25 cellular contexts compared by ENCODE assay signal in the genomic region with DNA sequence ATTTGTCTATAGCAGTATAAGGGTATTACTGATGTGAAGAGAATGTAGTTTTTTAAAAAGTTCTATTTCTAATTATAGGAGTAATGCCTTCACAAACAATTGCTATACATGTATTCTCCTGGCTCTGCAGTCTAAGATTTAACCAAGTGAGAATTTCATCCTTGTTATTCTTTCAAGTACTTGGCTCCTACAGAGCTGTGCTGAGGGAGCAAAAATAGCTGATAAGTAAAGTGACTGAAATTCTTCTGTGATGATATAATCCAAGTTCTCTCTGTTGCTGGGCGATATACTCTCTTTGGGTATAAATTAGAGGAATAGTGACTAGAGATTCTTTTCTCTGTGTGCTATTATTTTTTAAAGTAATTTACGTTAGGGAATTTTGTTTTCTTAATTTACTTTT.
A peak's percentile ranks its signal among the peaks of the same experiment; 100 is the strongest.
DNase-seq lines count a peak whose midpoint lies in the region; ATAC-seq and TF ChIP-seq lines count a peak whose summit lies in the region.
"Had no signal": no experiment of that assay in that cellular context is flagged by ENCODE, and none has a peak within 500 bp of the region (broad histone marks: within the 10 kb centered on the region; RNA-seq: fewer than 3 reads in every experiment).

No MANE protein-coding gene starts in this region.

- no peak overlapping the region for H3K4me3 Mint-ChIP-seq in activated CD4-positive, alpha-beta memory T cell treated with anti-CD3 and anti-CD28 coated beads, Interleukin-2, amount 10 ng/mL, durations not matched to agents 7 days and 5 days
- H3K4me3 Mint-ChIP-seq: activated CD4-positive, alpha-beta T cell treated with anti-CD3 and anti-CD28 coated beads, Interleukin-2, amount 10 ng/mL, durations not matched to agents 24 days and 14 days; activated naive CD8-positive, alpha-beta T cell treated with anti-CD3 and anti-CD28 coated beads for 36 hours; endodermal cell; mesothelial cell of epicardium; naive thymus-derived CD4-positive, alpha-beta T cell; stimulated activated memory B cell treated with anti-CD40 and anti-IgM and Interleukin-4, amounts not matched to agents 10 μg/mL and 1 μg/mL and 100 μg/mL, for 72 hours had no signal

- no peaks in the 10 kb centered on the region for H3K27me3 Mint-ChIP-seq in activated CD4-positive, alpha-beta memory T cell treated with anti-CD3 and anti-CD28 coated beads, Interleukin-2, amount 10 ng/mL, durations not matched to agents 7 days and 5 days
- H3K27me3 Mint-ChIP-seq: activated CD4-positive, alpha-beta T cell treated with anti-CD3 and anti-CD28 coated beads, Interleukin-2, amount 10 ng/mL, durations not matched to agents 24 days and 14 days; activated naive CD8-positive, alpha-beta T cell treated with anti-CD3 and anti-CD28 coated beads for 36 hours; naive thymus-derived CD4-positive, alpha-beta T cell had no signal

- CTCF ChIA-PET in activated CD4-positive, alpha-beta memory T cell treated with anti-CD3 and anti-CD28 coated beads, Interleukin-2, amount 10 ng/mL, durations not matched to agents 7 days and 5 days (lab: Charles Lee), result no interaction called here

- peaks cover under 1% of the 10 kb centered on the region for H3K9me3 Mint-ChIP-seq in activated CD4-positive, alpha-beta memory T cell treated with anti-CD3 and anti-CD28 coated beads, Interleukin-2, amount 10 ng/mL, durations not matched to agents 7 days and 5 days
- H3K9me3 Mint-ChIP-seq: activated CD4-positive, alpha-beta T cell treated with anti-CD3 and anti-CD28 coated beads, Interleukin-2, amount 10 ng/mL, durations not matched to agents 24 days and 14 days; endodermal cell; mesothelial cell of epicardium; stimulated activated memory B cell treated with anti-CD40 and anti-IgM and Interleukin-4, amounts not matched to agents 10 μg/mL and 1 μg/mL and 100 μg/mL, for 72 hours had no signal

- H3K27me3 ChIP-seq in heart left ventricle, result no peaks in the 10 kb centered on the region
- H3K27me3 ChIP-seq: BLaER1 treated with 17β-estradiol and CSF1 and Interleukin-3, amounts not matched to agents 10 nM and 100 nM; esophagus squamous epithelium; spleen had no signal

- DNase-seq in HT1080 (ENCODE audit: low read depth) (peak; percentile 11), astrocyte of the hippocampus (ENCODE audit: low read depth, low spot score) (peak; percentile 61), heart left ventricle (no peak), retinal pigment epithelial cell (ENCODE audit: low read depth) (peak; percentile 34), D341Med (ENCODE audit: low spot score) (no peak), NCI-H1092 treated with DMSO at 0.1 percent for 48 hours (lab: John Stamatoyannopoulos, UW) (no peak)
- DNase-seq in activated CD4-positive, alpha-beta memory T cell treated with anti-CD3 and anti-CD28 coated beads, Interleukin-2, amount 10 ng/mL, durations not matched to agents 7 days and 5 days, result no peak
- DNase-seq: ACHN; activated CD4-positive, alpha-beta T cell treated with anti-CD3 and anti-CD28 coated beads, Interleukin-2, amount 10 ng/mL, durations not matched to agents 24 days and 14 days; activated naive CD8-positive, alpha-beta T cell treated with anti-CD3 and anti-CD28 coated beads for 36 hours; endodermal cell; esophagus squamous epithelium; head of caudate nucleus; naive thymus-derived CD4-positive, alpha-beta T cell; NCI-H1048; NCI-H1930; NCI-H774; spleen; stimulated activated CD4-positive, alpha-beta T cell treated with anti-CD3 and anti-CD28 coated beads, Interleukin-2, amount 100 ng/mL, for 48 hours; WERI-Rb-1 had no signal

- intact Hi-C loops in heart left ventricle (cut with DNase I), result loop anchor here in 1 of 10 donors (5.0 kb wide), 1 partner anchor 41 kb away; no protein-coding TSS in a partner anchor

- WGBS in heart left ventricle, 4 donors, result 20 to 29% (median 26%) methylated on average over 2 of the region's 2 CpGs

- peak overlapping the region in 9 of 12 donors; percentile 2 to 75 (median 41) for H3K27ac ChIP-seq in heart left ventricle
- H3K27ac ChIP-seq: BLaER1 treated with 17β-estradiol and CSF1 and Interleukin-3, amounts not matched to agents 10 nM and 100 nM; esophagus squamous epithelium; HL-60; spleen; WERI-Rb-1 had no signal

- no peak for TF ChIP-seq POLR2A in heart left ventricle (IDR thresholded peaks at IDR 0.05)

- peak; percentile 82 to 89 (median 86) for ATAC-seq in heart left ventricle
- ATAC-seq in HG02642 (IDR thresholded peaks at IDR 0.05; ENCODE audit: poor library complexity, unreplicated experiment), result no peak
- ATAC-seq: naive thymus-derived CD4-positive, alpha-beta T cell; stimulated activated memory B cell treated with anti-CD40 and anti-IgM and Interleukin-4, amounts not matched to agents 10 μg/mL and 1 μg/mL and 100 μg/mL, for 72 hours had no signal

- POLR2A ChIA-PET in activated CD4-positive, alpha-beta memory T cell treated with anti-CD3 and anti-CD28 coated beads, Interleukin-2, amount 10 ng/mL, durations not matched to agents 7 days and 5 days (lab: Charles Lee), result no interaction called here

- H3K4me1 Mint-ChIP-seq in activated CD4-positive, alpha-beta memory T cell treated with anti-CD3 and anti-CD28 coated beads, Interleukin-2, amount 10 ng/mL, durations not matched to agents 7 days and 5 days, result no peaks in the 10 kb centered on the region
- H3K4me1 Mint-ChIP-seq: activated CD4-positive, alpha-beta T cell treated with anti-CD3 and anti-CD28 coated beads, Interleukin-2, amount 10 ng/mL, durations not matched to agents 24 days and 14 days; activated naive CD8-positive, alpha-beta T cell treated with anti-CD3 and anti-CD28 coated beads for 36 hours; endodermal cell; mesothelial cell of epicardium; naive thymus-derived CD4-positive, alpha-beta T cell; stimulated activated memory B cell treated with anti-CD40 and anti-IgM and Interleukin-4, amounts not matched to agents 10 μg/mL and 1 μg/mL and 100 μg/mL, for 72 hours had no signal

- TF ChIP-seq CTCF in heart left ventricle (IDR thresholded peaks at IDR 0.05), result no peak
- TF ChIP-seq CTCF in retinal pigment epithelial cell (conservative IDR thresholded peaks at IDR 0.05; ENCODE audit: low read depth, low read length), result no peak

- no peaks in the 10 kb centered on the region for H3K36me3 ChIP-seq in heart left ventricle
- H3K36me3 ChIP-seq: BLaER1 treated with 17β-estradiol and CSF1 and Interleukin-3, amounts not matched to agents 10 nM and 100 nM; esophagus squamous epithelium; spleen; WERI-Rb-1 had no signal

- H3K36me3 Mint-ChIP-seq in activated CD4-positive, alpha-beta memory T cell treated with anti-CD3 and anti-CD28 coated beads, Interleukin-2, amount 10 ng/mL, durations not matched to agents 7 days and 5 days (ENCODE audit: low read depth), result no peaks in the 10 kb centered on the region
- H3K36me3 Mint-ChIP-seq: activated naive CD8-positive, alpha-beta T cell treated with anti-CD3 and anti-CD28 coated beads for 36 hours; mesothelial cell of epicardium; naive thymus-derived CD4-positive, alpha-beta T cell; stimulated activated memory B cell treated with anti-CD40 and anti-IgM and Interleukin-4, amounts not matched to agents 10 μg/mL and 1 μg/mL and 100 μg/mL, for 72 hours had no signal

- no peaks in the 10 kb centered on the region for H3K9me3 ChIP-seq in heart left ventricle
- H3K9me3 ChIP-seq: BLaER1 treated with 17β-estradiol and CSF1 and Interleukin-3, amounts not matched to agents 10 nM and 100 nM; esophagus squamous epithelium; spleen had no signal

- H3K4me1 ChIP-seq in heart left ventricle, result peaks cover 0 to 40% (median 8%) of the 10 kb centered on the region in 12 donors
- H3K4me1 ChIP-seq: BLaER1 treated with 17β-estradiol and CSF1 and Interleukin-3, amounts not matched to agents 10 nM and 100 nM; esophagus squamous epithelium; spleen had no signal

- H3K4me3 ChIP-seq in heart left ventricle (no peak overlapping the region), retinal pigment epithelial cell (ENCODE audit: low read length) (no peak overlapping the region)
- H3K4me3 ChIP-seq: BLaER1 treated with 17β-estradiol and CSF1 and Interleukin-3, amounts not matched to agents 10 nM and 100 nM; esophagus squamous epithelium; spleen had no signal

- no peak overlapping the region for H3K27ac Mint-ChIP-seq in activated CD4-positive, alpha-beta memory T cell treated with anti-CD3 and anti-CD28 coated beads, Interleukin-2, amount 10 ng/mL, durations not matched to agents 7 days and 5 days
- H3K27ac Mint-ChIP-seq: activated CD4-positive, alpha-beta T cell treated with anti-CD3 and anti-CD28 coated beads, Interleukin-2, amount 10 ng/mL, durations not matched to agents 24 days and 14 days; activated naive CD8-positive, alpha-beta T cell treated with anti-CD3 and anti-CD28 coated beads for 36 hours; endodermal cell; mesothelial cell of epicardium; naive thymus-derived CD4-positive, alpha-beta T cell; stimulated activated memory B cell treated with anti-CD40 and anti-IgM and Interleukin-4, amounts not matched to agents 10 μg/mL and 1 μg/mL and 100 μg/mL, for 72 hours had no signal

Comparison
In these comparisons a context has a peak if more than half of its experiments do, and no peak if none do; other contexts are left out.
1. DNase-seq: peak in HT1080 (single experiment), astrocyte of the hippocampus (single experiment) and retinal pigment epithelial cell (single experiment); none in heart left ventricle (0 of 5), D341Med (single experiment), NCI-H1092 treated with DMSO at 0.1 percent for 48 hours (single experiment) and activated CD4-positive, alpha-beta memory T cell treated with anti-CD3 and anti-CD28 coated beads, Interleukin-2, amount 10 ng/mL, durations not matched to agents 7 days and 5 days (single experiment).